28 cellular contexts compared by ENCODE assay signal in the genomic region with DNA sequence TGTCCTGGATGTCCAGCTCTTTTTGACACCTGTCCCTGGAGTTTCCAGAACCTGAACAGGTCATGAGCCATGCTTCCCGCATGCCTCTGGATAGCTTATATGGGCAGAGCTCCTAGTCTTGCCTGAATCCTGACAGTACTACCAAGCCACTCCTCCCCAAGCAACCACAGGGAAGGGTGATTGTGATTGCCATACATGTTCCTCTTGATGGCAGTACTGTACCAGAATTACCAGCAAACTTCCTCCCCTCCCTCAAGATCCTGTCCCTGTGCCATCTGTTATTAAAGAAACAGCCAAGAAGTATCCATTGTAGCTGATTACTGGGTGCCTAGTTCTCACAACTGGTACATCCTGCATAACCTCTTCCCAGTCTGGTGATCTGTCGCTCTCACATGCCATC.
"Had no signal": no experiment of that assay in that cellular context is flagged by ENCODE, and none has a peak within 500 bp of the region (broad histone marks: within the 10 kb centered on the region; RNA-seq: fewer than 3 reads in every experiment).

No MANE protein-coding gene starts in this region.

- H3K4me3 ChIP-seq: esophagus squamous epithelium, heart right ventricle, lower lobe of right lung, prostate gland, right atrium auricular region, smooth muscle cell, suprapubic skin, transverse colon, vagina had no signal

- DNase-seq: dermis blood vessel endothelial cell; effector memory CD8-positive, alpha-beta T cell; erythroblast; esophagus squamous epithelium; foreskin melanocyte; glutamatergic neuron; heart right ventricle; hippocampal formation; left ventricle myocardium superior; lower lobe of right lung; naive thymus-derived CD8-positive, alpha-beta T cell; nephron progenitor cell; nucleus accumbens; stimulated activated CD4-positive, alpha-beta T cell treated with anti-CD3 and anti-CD28 coated beads, Interleukin-12 subunit alpha, Interleukin-12 subunit beta, amount 100 ng/mL, for 4 hours; stimulated activated CD4-positive, alpha-beta T cell treated with anti-CD3 and anti-CD28 coated beads, Interleukin-1b, Interleukin-23, amount 100 ng/mL, for 48 hours; stimulated activated CD4-positive, alpha-beta T cell treated with anti-CD3 and anti-CD28 coated beads, Interleukin-4, amount 100 ng/mL, for 1 hour; stimulated activated CD8-positive, alpha-beta memory T cell treated with anti-CD3 and anti-CD28 coated beads, Interleukin-4, amount 100 ng/mL, for 48 hours; stimulated activated naive CD4-positive, alpha-beta T cell; stimulated activated naive CD8-positive, alpha-beta T cell treated with anti-CD3 and anti-CD28 coated beads, Interleukin-15, amount 100 ng/mL, for 72 hours; transverse colon had no signal

- FAIRE-seq: endometrium, keratinocyte had no signal

- H3K27ac Mint-ChIP-seq: effector memory CD8-positive, alpha-beta T cell; naive thymus-derived CD8-positive, alpha-beta T cell; nephron progenitor cell; stimulated activated naive CD8-positive, alpha-beta T cell treated with anti-CD3 and anti-CD28 coated beads, Interleukin-15, amount 100 ng/mL, for 72 hours had no signal

- H3K27ac ChIP-seq: esophagus squamous epithelium, heart right ventricle, lower lobe of right lung, prostate gland, right atrium auricular region, suprapubic skin, transverse colon, vagina had no signal

- H3K4me3 Mint-ChIP-seq: effector memory CD8-positive, alpha-beta T cell; naive thymus-derived CD8-positive, alpha-beta T cell; nephron progenitor cell; stimulated activated naive CD8-positive, alpha-beta T cell treated with anti-CD3 and anti-CD28 coated beads, Interleukin-15, amount 100 ng/mL, for 72 hours had no signal

- H3K27me3 Mint-ChIP-seq: effector memory CD8-positive, alpha-beta T cell; naive thymus-derived CD8-positive, alpha-beta T cell; stimulated activated naive CD8-positive, alpha-beta T cell treated with anti-CD3 and anti-CD28 coated beads, Interleukin-15, amount 100 ng/mL, for 72 hours had no signal

- H3K4me1 Mint-ChIP-seq: naive thymus-derived CD8-positive, alpha-beta T cell; stimulated activated naive CD8-positive, alpha-beta T cell treated with anti-CD3 and anti-CD28 coated beads, Interleukin-15, amount 100 ng/mL, for 72 hours had no signal

- ATAC-seq: effector memory CD8-positive, alpha-beta T cell; heart right ventricle; left ventricle myocardium superior; lower lobe of right lung; naive thymus-derived CD8-positive, alpha-beta T cell; sciatic nerve; stimulated activated naive CD8-positive, alpha-beta T cell treated with anti-CD3 and anti-CD28 coated beads, Interleukin-15, amount 100 ng/mL, for 72 hours had no signal

- H3K4me2 ChIP-seq: smooth muscle cell had no signal

- H3K4me1 ChIP-seq: esophagus squamous epithelium, heart right ventricle, lower lobe of right lung, prostate gland, right atrium auricular region, suprapubic skin, transverse colon, vagina had no signal

- H3K36me3 ChIP-seq: esophagus squamous epithelium, heart right ventricle, lower lobe of right lung, prostate gland, right atrium auricular region, suprapubic skin, transverse colon, vagina had no signal

- H3K27me3 ChIP-seq: right atrium auricular region, suprapubic skin, transverse colon, vagina had no signal

- H3K9me3 ChIP-seq: lower lobe of right lung, prostate gland, suprapubic skin, transverse colon, vagina had no signal
